In the genomic region with DNA sequence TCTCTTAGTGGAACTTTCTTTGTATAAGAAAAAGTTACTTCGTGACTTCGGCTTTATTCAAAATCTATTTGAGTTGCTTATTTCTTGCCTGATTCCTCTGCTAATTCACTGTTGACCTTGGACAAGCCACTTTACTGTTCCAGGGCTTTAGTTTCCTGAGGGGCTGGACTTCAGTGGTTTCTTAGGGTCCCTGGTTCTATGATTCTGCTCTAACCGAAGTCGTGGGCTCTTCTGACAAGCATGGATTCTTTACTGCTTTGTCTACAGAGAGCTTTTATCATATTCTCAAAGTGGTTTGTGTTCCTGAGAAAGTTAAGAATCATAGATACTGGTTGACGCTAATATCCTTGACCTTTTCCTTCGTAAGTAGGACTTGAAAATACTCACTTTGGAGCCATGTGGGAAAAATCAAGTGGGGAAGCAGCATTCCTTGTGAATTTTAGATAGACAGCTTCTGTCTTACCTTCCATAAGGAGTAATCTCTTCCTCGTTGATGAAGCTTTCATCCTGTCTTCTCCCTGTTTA, we compare ENCODE assay signal across 1 cellular context.
TF ChIP-seq lines count a peak whose summit lies in the region.

No MANE protein-coding gene starts in this region.

TF ChIP-seq in GM12878, 131 proteins besides CTCF, POLR2A, EP300 and RAD21 (continued from another document):
- TF ChIP-seq, protein P1, sequence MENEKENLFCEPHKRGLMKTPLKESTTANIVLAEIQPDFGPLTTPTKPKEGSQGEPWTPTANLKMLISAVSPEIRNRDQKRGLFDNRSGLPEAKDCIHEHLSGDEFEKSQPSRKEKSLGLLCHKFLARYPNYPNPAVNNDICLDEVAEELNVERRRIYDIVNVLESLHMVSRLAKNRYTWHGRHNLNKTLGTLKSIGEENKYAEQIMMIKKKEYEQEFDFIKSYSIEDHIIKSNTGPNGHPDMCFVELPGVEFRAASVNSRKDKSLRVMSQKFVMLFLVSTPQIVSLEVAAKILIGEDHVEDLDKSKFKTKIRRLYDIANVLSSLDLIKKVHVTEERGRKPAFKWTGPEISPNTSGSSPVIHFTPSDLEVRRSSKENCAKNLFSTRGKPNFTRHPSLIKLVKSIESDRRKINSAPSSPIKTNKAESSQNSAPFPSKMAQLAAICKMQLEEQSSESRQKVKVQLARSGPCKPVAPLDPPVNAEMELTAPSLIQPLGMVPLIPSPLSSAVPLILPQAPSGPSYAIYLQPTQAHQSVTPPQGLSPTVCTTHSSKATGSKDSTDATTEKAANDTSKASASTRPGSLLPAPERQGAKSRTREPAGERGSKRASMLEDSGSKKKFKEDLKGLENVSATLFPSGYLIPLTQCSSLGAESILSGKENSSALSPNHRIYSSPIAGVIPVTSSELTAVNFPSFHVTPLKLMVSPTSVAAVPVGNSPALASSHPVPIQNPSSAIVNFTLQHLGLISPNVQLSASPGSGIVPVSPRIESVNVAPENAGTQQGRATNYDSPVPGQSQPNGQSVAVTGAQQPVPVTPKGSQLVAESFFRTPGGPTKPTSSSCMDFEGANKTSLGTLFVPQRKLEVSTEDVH (IDR thresholded peaks at IDR 0.05; ENCODE audit: low read depth, partially characterized antibody), result no peak
- TF ChIP-seq SREBF1 (IDR thresholded peaks at IDR 0.05; ENCODE audit: low read length) (no peak), ZNF217 (IDR thresholded peaks at IDR 0.05) (no peak), CREB1 (IDR thresholded peaks at IDR 0.05; ENCODE audit: low read depth) (no peak), CHD1 (IDR thresholded peaks at IDR 0.05; ENCODE audit: low read depth, low read length) (no peak), POLR2AphosphoS5 (IDR thresholded peaks at IDR 0.05; ENCODE audit: low read length) (no peak), NRF1 (conservative IDR thresholded peaks at IDR 0.05; ENCODE audit: low read depth, low read length) (no peak), CEBPZ (IDR thresholded peaks at IDR 0.05; ENCODE audit: low read depth, low read length) (no peak), ZNF207 (IDR thresholded peaks at IDR 0.05; ENCODE audit: borderline replicate concordance) (no peak), IRF4 (IDR thresholded peaks at IDR 0.05; ENCODE audit: low read depth, low read length) (no peak), SMAD5 (IDR thresholded peaks at IDR 0.05; ENCODE audit: low read depth) (no peak), CREM (IDR thresholded peaks at IDR 0.05; ENCODE audit: low read depth) (no peak), JUND (IDR thresholded peaks at IDR 0.05; ENCODE audit: low read depth, low read length) (no peak)
- TF ChIP-seq, protein P2, sequence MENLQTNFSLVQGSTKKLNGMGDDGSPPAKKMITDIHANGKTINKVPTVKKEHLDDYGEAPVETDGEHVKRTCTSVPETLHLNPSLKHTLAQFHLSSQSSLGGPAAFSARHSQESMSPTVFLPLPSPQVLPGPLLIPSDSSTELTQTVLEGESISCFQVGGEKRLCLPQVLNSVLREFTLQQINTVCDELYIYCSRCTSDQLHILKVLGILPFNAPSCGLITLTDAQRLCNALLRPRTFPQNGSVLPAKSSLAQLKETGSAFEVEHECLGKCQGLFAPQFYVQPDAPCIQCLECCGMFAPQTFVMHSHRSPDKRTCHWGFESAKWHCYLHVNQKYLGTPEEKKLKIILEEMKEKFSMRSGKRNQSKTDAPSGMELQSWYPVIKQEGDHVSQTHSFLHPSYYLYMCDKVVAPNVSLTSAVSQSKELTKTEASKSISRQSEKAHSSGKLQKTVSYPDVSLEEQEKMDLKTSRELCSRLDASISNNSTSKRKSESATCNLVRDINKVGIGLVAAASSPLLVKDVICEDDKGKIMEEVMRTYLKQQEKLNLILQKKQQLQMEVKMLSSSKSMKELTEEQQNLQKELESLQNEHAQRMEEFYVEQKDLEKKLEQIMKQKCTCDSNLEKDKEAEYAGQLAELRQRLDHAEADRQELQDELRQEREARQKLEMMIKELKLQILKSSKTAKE (IDR thresholded peaks at IDR 0.05; ENCODE audit: low read depth, poor library complexity, severe bottlenecking), result no peak
